In the genomic region with DNA sequence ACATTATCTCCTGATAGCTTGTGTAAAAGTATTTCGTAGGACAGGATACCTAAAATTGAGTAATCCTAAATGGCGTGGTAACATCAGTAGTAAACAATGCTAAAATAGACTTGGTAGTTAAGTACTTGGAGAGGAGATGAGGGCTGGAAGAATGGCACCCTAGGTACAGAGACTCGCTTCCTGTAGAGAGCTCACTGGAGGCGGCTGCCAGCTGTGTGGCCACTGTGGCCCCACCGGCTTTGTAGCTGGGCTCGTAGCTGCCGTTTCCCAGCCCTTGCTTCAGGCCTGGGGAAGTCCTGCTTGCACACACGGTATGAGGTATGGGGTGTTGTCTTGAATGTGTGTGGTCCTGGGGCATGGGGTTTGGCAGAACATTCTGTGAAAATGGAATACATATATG, we compare ENCODE assay signal across 21 cellular contexts. TPM values are rescaled to one million over a fixed set of nuclear protein-coding genes. Genes with fewer than 3 reads are reported as not detected.
DNase-seq lines count a peak whose midpoint lies in the region; ATAC-seq and TF ChIP-seq lines count a peak whose summit lies in the region.
"Had no signal": no experiment of that assay in that cellular context is flagged by ENCODE, and none has a peak within 500 bp of the region (broad histone marks: within the 10 kb centered on the region; RNA-seq: fewer than 3 reads in every experiment).

No MANE protein-coding gene starts in this region.

- H3K27ac ChIP-seq in naive thymus-derived CD4-positive, alpha-beta T cell (ENCODE audit: low read depth, low read length) = no peak overlapping the region
- H3K27ac ChIP-seq in tibial nerve = peak overlapping the region in 1 of 4 donors; percentile 67
- H3K27ac ChIP-seq: HL-60 had no signal

- WGBS in tibial nerve, 2 donors = 50 to 70% methylated on average over 8 of the region's 8 CpGs

- peak overlapping the region; percentile 76 for H3K27ac Mint-ChIP-seq in activated CD4-positive, alpha-beta T cell treated with anti-CD3 and anti-CD28 coated beads, Interleukin-2, amount 10 ng/mL, durations not matched to agents 24 days and 14 days
- H3K27ac Mint-ChIP-seq in WTC11 = peak overlapping the region; percentile 55; the same call in 1 of the 2 replicates
- peak overlapping the region in 2 of 9 donors; percentile 27 to 68 for H3K27ac Mint-ChIP-seq in naive thymus-derived CD4-positive, alpha-beta T cell
- H3K27ac Mint-ChIP-seq: HFFc6 had no signal

- peaks cover 21% of the 10 kb centered on the region for H3K4me1 Mint-ChIP-seq in activated CD4-positive, alpha-beta T cell treated with anti-CD3 and anti-CD28 coated beads, Interleukin-2, amount 10 ng/mL, durations not matched to agents 24 days and 14 days
- no peaks in the 10 kb centered on the region; the same call in none of the 2 replicates for H3K4me1 Mint-ChIP-seq in WTC11
- H3K4me1 Mint-ChIP-seq in naive thymus-derived CD4-positive, alpha-beta T cell = peaks cover 0 to 17% (median 0%) of the 10 kb centered on the region in 7 donors

- no peaks in the 10 kb centered on the region for H3K27me3 Mint-ChIP-seq in activated CD4-positive, alpha-beta T cell treated with anti-CD3 and anti-CD28 coated beads, Interleukin-2, amount 10 ng/mL, durations not matched to agents 24 days and 14 days
- H3K27me3 Mint-ChIP-seq in WTC11 (ENCODE audit: low read depth) = no peaks in the 10 kb centered on the region
- no peaks in the 10 kb centered on the region for H3K27me3 Mint-ChIP-seq in naive thymus-derived CD4-positive, alpha-beta T cell

- H3K9me3 Mint-ChIP-seq in activated CD4-positive, alpha-beta T cell treated with anti-CD3 and anti-CD28 coated beads, Interleukin-2, amount 10 ng/mL, durations not matched to agents 24 days and 14 days = no peaks in the 10 kb centered on the region
- H3K9me3 Mint-ChIP-seq in WTC11 = no peaks in the 10 kb centered on the region
- H3K9me3 Mint-ChIP-seq in naive thymus-derived CD4-positive, alpha-beta T cell = peaks cover 0 to 1% (median 0%) of the 10 kb centered on the region in 11 donors
- H3K9me3 Mint-ChIP-seq: HFFc6 had no signal

- no peaks in the 10 kb centered on the region for H3K9me3 ChIP-seq in naive thymus-derived CD4-positive, alpha-beta T cell (ENCODE audit: control insufficient read depth in 2 of 3, low read length in 3 of 3)
- H3K9me3 ChIP-seq in tibial nerve = no peaks in the 10 kb centered on the region
- H3K9me3 ChIP-seq: Peyer's patch had no signal

- peaks cover 0 to 63% (median 2%) of the 10 kb centered on the region in 3 experiments for H3K36me3 ChIP-seq in naive thymus-derived CD4-positive, alpha-beta T cell (ENCODE audit: control insufficient read depth in 2 of 3, insufficient read depth in 3 of 3, low read length in 3 of 3)
- peaks cover 0 to 64% (median 2%) of the 10 kb centered on the region in 3 donors for H3K36me3 ChIP-seq in tibial nerve

- H3K4me3 ChIP-seq in naive thymus-derived CD4-positive, alpha-beta T cell (ENCODE audit: low read length) = no peak overlapping the region
- no peak overlapping the region for H3K4me3 ChIP-seq in tibial nerve
- H3K4me3 ChIP-seq: Peyer's patch had no signal

- H3K36me3 Mint-ChIP-seq in activated CD4-positive, alpha-beta T cell treated with anti-CD3 and anti-CD28 coated beads, Interleukin-2, amount 10 ng/mL, durations not matched to agents 24 days and 14 days (ENCODE audit: low read depth) = peaks cover 45% of the 10 kb centered on the region
- H3K36me3 Mint-ChIP-seq in WTC11 = peaks cover 5% of the 10 kb centered on the region
- peaks cover 13 to 37% (median 23%) of the 10 kb centered on the region in 5 donors for H3K36me3 Mint-ChIP-seq in naive thymus-derived CD4-positive, alpha-beta T cell

- TF ChIP-seq CTCF in WTC11 (IDR thresholded peaks at IDR 0.05) (no peak), tibial nerve (IDR thresholded peaks at IDR 0.05) (no peak)

- H3K27me3 ChIP-seq in naive thymus-derived CD4-positive, alpha-beta T cell (ENCODE audit: control insufficient read depth in 2 of 2, insufficient read depth in 2 of 2, low read length in 2 of 2) = no peaks in the 10 kb centered on the region
- H3K27me3 ChIP-seq in tibial nerve = no peaks in the 10 kb centered on the region
- H3K27me3 ChIP-seq: Peyer's patch had no signal

- H3K4me1 ChIP-seq in naive thymus-derived CD4-positive, alpha-beta T cell (ENCODE audit: control insufficient read depth in 2 of 2, insufficient read depth in 2 of 2, low read length in 2 of 2) = no peaks in the 10 kb centered on the region
- H3K4me1 ChIP-seq in tibial nerve = peaks cover 0 to 27% (median 0%) of the 10 kb centered on the region in 4 donors

- POLR2A ChIA-PET in WTC11 (lab: Charles Lee) = interaction anchor here (0.6 kb wide), 1 partner anchor 33 kb away, joined by 10 read pairs; no protein-coding TSS in a partner anchor
- POLR2A ChIA-PET in naive thymus-derived CD4-positive, alpha-beta T cell (lab: Charles Lee) = interaction anchor here (0.6 to 1.6 kb wide), 2 partner anchors 57 to 570 kb away, joined by 3 to 5 read pairs; a partner anchor contains a TSS

- no peak for DNase-seq in activated CD4-positive, alpha-beta T cell treated with anti-CD3 and anti-CD28 coated beads, Interleukin-2, amount 10 ng/mL, durations not matched to agents 24 days and 14 days
- no peak for DNase-seq in activated CD4-positive, alpha-beta T cell treated with anti-CD3 and anti-CD28 coated beads, Interleukin-2, amount 50 U/mL, for 4 hours
- DNase-seq in WTC11 (ENCODE audit: low spot score) = no peak
- no peak for DNase-seq in naive thymus-derived CD4-positive, alpha-beta T cell
- DNase-seq in tibial nerve (ENCODE audit: low spot score in 2 of 2) = peak; percentile 28 to 39
- no peak for DNase-seq in NCI-H2081 treated with DMSO at 0.1 percent for 48 hours (lab: John Stamatoyannopoulos, UW)
- DNase-seq: activated CD8-positive, alpha-beta memory T cell treated with anti-CD3 and anti-CD28 coated beads, Interleukin-2, amount 50 U/mL, for 4 hours; head of caudate nucleus; HFFc6; islet precursor cell; NCI-H1930; NCI-H69; nucleus accumbens; Peyer's patch; small intestine; stimulated activated naive CD4-positive, alpha-beta T cell treated with Interleukin-2 at 50 U/mL for 16 hours had no signal

- TF ChIP-seq POLR2A in tibial nerve (IDR thresholded peaks at IDR 0.05) = no peak

- no peak overlapping the region for H3K4me3 Mint-ChIP-seq in activated CD4-positive, alpha-beta T cell treated with anti-CD3 and anti-CD28 coated beads, Interleukin-2, amount 10 ng/mL, durations not matched to agents 24 days and 14 days
- H3K4me3 Mint-ChIP-seq in WTC11 = no peak overlapping the region
- no peak overlapping the region for H3K4me3 Mint-ChIP-seq in naive thymus-derived CD4-positive, alpha-beta T cell
- H3K4me3 Mint-ChIP-seq: CD14-positive monocyte, HFFc6 had no signal

- CTCF ChIA-PET in WTC11 (lab: Charles Lee) = interaction anchor here (1.1 to 1.8 kb wide), 5 partner anchors 13 to 137 kb away, joined by 3 to 8 read pairs (median 4); no protein-coding TSS in a partner anchor
- CTCF ChIA-PET in naive thymus-derived CD4-positive, alpha-beta T cell (lab: Charles Lee) = interaction anchor here (0.6 to 0.7 kb wide), 2 partner anchors 616 to 1527 kb away, joined by 3 to 5 read pairs; no protein-coding TSS in a partner anchor

- intact Hi-C loops in activated CD4-positive, alpha-beta T cell treated with anti-CD3 and anti-CD28 coated beads, Interleukin-2, amount 10 ng/mL, durations not matched to agents 24 days and 14 days (cut with micrococcal nuclease) = no loop called here
- intact Hi-C loops in naive thymus-derived CD4-positive, alpha-beta T cell (cut with micrococcal nuclease) = no loop called here

- ATAC-seq in WTC11 (peak; percentile 20; the same call in 1 of the 2 replicates), GM21619 (IDR thresholded peaks at IDR 0.05; ENCODE audit: unreplicated experiment) (no peak), GM19452 (IDR thresholded peaks at IDR 0.05; ENCODE audit: unreplicated experiment) (no peak)
- ATAC-seq in naive thymus-derived CD4-positive, alpha-beta T cell = peak; percentile 45
- ATAC-seq: activated CD4-positive, CD25-positive, alpha-beta regulatory T cell treated with anti-CD3 and anti-CD28 coated beads, Interleukin-2, amount 50 U/mL, for 24 hours had no signal

- TF ChIP-seq EP300 in tibial nerve (IDR thresholded peaks at IDR 0.05) = peak in 1 of 2 donors; percentile 81

TF ChIP-seq in WTC11, 78 proteins besides CTCF, POLR2A, EP300 and RAD21:
- TF ChIP-seq FOXK1 (CRISPR knock-in tag; IDR thresholded peaks at IDR 0.05) (no peak), ZNF423 (CRISPR knock-in tag; IDR thresholded peaks at IDR 0.05) (peak; percentile 85), ATF1 (CRISPR knock-in tag; IDR thresholded peaks at IDR 0.05) (no peak), NR2C2 (CRISPR knock-in tag; IDR thresholded peaks at IDR 0.05) (no peak)

RNA-seq across cellular contexts. Expression of a gene that starts 57.9 kb away (rescaled TPM):
- 44.1 and 44.6 TPM in 2 replicates for total RNA-seq in activated CD4-positive, alpha-beta T cell treated with anti-CD3 and anti-CD28 coated beads, Interleukin-2, amount 10 ng/mL, durations not matched to agents 24 days and 14 days
- 22.4 to 27.2 TPM (median 25.3 TPM) in 3 replicates for total RNA-seq in WTC11 (2021)
- total RNA-seq in naive thymus-derived CD4-positive, alpha-beta T cell = 10 to 100 TPM; 21.5 to 39.4 (median 23.4) TPM
- polyA plus RNA-seq in naive thymus-derived CD4-positive, alpha-beta T cell = 10 to 100 TPM; 24.2 to 24.7 TPM
- 10 to 100 TPM; 54.8 to 85.3 (median 64.0) TPM for total RNA-seq in tibial nerve

Comparison
In these comparisons a context has a peak if more than half of its experiments do, and no peak if none do; other contexts are left out.
1. DNase-seq: peak in tibial nerve (2 of 2); none in activated CD4-positive, alpha-beta T cell treated with anti-CD3 and anti-CD28 coated beads, Interleukin-2, amount 10 ng/mL, durations not matched to agents 24 days and 14 days (single experiment), activated CD4-positive, alpha-beta T cell treated with anti-CD3 and anti-CD28 coated beads, Interleukin-2, amount 50 U/mL, for 4 hours (0 of 2), WTC11 (single experiment), naive thymus-derived CD4-positive, alpha-beta T cell (0 of 9) and NCI-H2081 treated with DMSO at 0.1 percent for 48 hours (single experiment).
2. ATAC-seq: peak in WTC11 (single experiment) and naive thymus-derived CD4-positive, alpha-beta T cell (single experiment); none in GM21619 (single experiment) and GM19452 (single experiment).